In genomic region chrX:9339603-9340569, GRCh38 we compare ENCODE assay signal across 8 cellular contexts.
DNase-seq lines count a peak whose midpoint lies in the region; ATAC-seq and TF ChIP-seq lines count a peak whose summit lies in the region.

No MANE protein-coding gene starts in this region.

- intact Hi-C loops in right cardiac atrium (cut with DNase I) (loop anchor here in 3 of 4 donors (5.0 to 10.0 kb wide), 2 partner anchors 122 to 125 kb away; partner anchors contain the start of gene TBL1X (in 2 of the 3)), tibial artery (cut with DNase I; ENCODE audit: low total_unique reads) (no loop called here), posterior cingulate gyrus (cut with DNase I) (no loop called here)

- H3K4me3 ChIP-seq in right cardiac atrium (ENCODE audit: low read length) (no peak overlapping the region), tibial artery (no peak overlapping the region)

- CTCF ChIA-PET in activated CD8-positive, alpha-beta memory T cell treated with anti-CD3 and anti-CD28 coated beads, Interleukin-2, amount 10 ng/mL, durations not matched to agents 7 days and 5 days (lab: Charles Lee): interaction anchor here (1.0 to 1.7 kb wide), 3 partner anchors 12 to 39 kb away, joined by 3 to 6 read pairs (median 5); no protein-coding TSS in a partner anchor

- WGBS in right cardiac atrium: 41% methylated on average over 13 of the region's 13 CpGs

- no peak for ATAC-seq in activated CD8-positive, alpha-beta memory T cell treated with anti-CD3 and anti-CD28 coated beads, Interleukin-2, amount 10 ng/mL, durations not matched to agents 7 days and 5 days
- peak; percentile 46 to 68 for ATAC-seq in right cardiac atrium
- ATAC-seq in HG02870 (IDR thresholded peaks at IDR 0.05; ENCODE audit: unreplicated experiment): no peak

- peaks cover 9% of the 10 kb centered on the region for H3K4me1 ChIP-seq in right cardiac atrium (ENCODE audit: control insufficient read depth, insufficient read depth, low read length)
- peaks cover 5 to 32% (median 19%) of the 10 kb centered on the region in 4 donors for H3K4me1 ChIP-seq in tibial artery

- H3K9me3 ChIP-seq in right cardiac atrium (ENCODE audit: control insufficient read depth, low read length) (no peaks in the 10 kb centered on the region), tibial artery (no peaks in the 10 kb centered on the region)

- DNase-seq in activated CD8-positive, alpha-beta memory T cell treated with anti-CD3 and anti-CD28 coated beads, Interleukin-2, amount 10 ng/mL, durations not matched to agents 7 days and 5 days: no peak
- no peak for DNase-seq in activated CD8-positive, alpha-beta memory T cell treated with anti-CD3 and anti-CD28 coated beads for 24 hours
- DNase-seq in T-helper 2 cell: peak in 3 of 5 experiments; percentile 24 to 86 (median 35)
- peak; percentile 46 to 81 (median 77) for DNase-seq in right cardiac atrium
- DNase-seq in tibial artery: peak in 1 of 2 donors; percentile 68
- no peak for DNase-seq in HT-29 (ENCODE audit: low spot score)
- DNase-seq in posterior cingulate gyrus: no peak

- H3K4me3 Mint-ChIP-seq in activated CD8-positive, alpha-beta memory T cell treated with anti-CD3 and anti-CD28 coated beads, Interleukin-2, amount 10 ng/mL, durations not matched to agents 7 days and 5 days: peak overlapping the region; percentile 20

- H3K36me3 Mint-ChIP-seq in activated CD8-positive, alpha-beta memory T cell treated with anti-CD3 and anti-CD28 coated beads, Interleukin-2, amount 10 ng/mL, durations not matched to agents 7 days and 5 days: no peaks in the 10 kb centered on the region

- peaks cover 27% of the 10 kb centered on the region for H3K4me1 Mint-ChIP-seq in activated CD8-positive, alpha-beta memory T cell treated with anti-CD3 and anti-CD28 coated beads, Interleukin-2, amount 10 ng/mL, durations not matched to agents 7 days and 5 days

- no peak for TF ChIP-seq CTCF in tibial artery (IDR thresholded peaks at IDR 0.05)

- H3K9me3 Mint-ChIP-seq in activated CD8-positive, alpha-beta memory T cell treated with anti-CD3 and anti-CD28 coated beads, Interleukin-2, amount 10 ng/mL, durations not matched to agents 7 days and 5 days (ENCODE audit: low read depth): no peaks in the 10 kb centered on the region

- H3K27me3 Mint-ChIP-seq in activated CD8-positive, alpha-beta memory T cell treated with anti-CD3 and anti-CD28 coated beads, Interleukin-2, amount 10 ng/mL, durations not matched to agents 7 days and 5 days: no peaks in the 10 kb centered on the region

- H3K27ac Mint-ChIP-seq in activated CD8-positive, alpha-beta memory T cell treated with anti-CD3 and anti-CD28 coated beads, Interleukin-2, amount 10 ng/mL, durations not matched to agents 7 days and 5 days: peak overlapping the region; percentile 91

- no peaks in the 10 kb centered on the region for H3K27me3 ChIP-seq in right cardiac atrium (ENCODE audit: control insufficient read depth, insufficient read depth)
- no peaks in the 10 kb centered on the region for H3K27me3 ChIP-seq in tibial artery

- H3K27ac ChIP-seq in right cardiac atrium (ENCODE audit: low read length): peak overlapping the region; percentile 86
- peak overlapping the region; percentile 72 to 74 for H3K27ac ChIP-seq in tibial artery

- H3K36me3 ChIP-seq in tibial artery: no peaks in the 10 kb centered on the region

Comparison
In these comparisons a context has a peak if more than half of its experiments do, and no peak if none do; other contexts are left out.
1. ATAC-seq: peak in right cardiac atrium (2 of 2); none in activated CD8-positive, alpha-beta memory T cell treated with anti-CD3 and anti-CD28 coated beads, Interleukin-2, amount 10 ng/mL, durations not matched to agents 7 days and 5 days (single experiment) and HG02870 (single experiment).
2. DNase-seq: peak in T-helper 2 cell (3 of 5) and right cardiac atrium (3 of 3); none in activated CD8-positive, alpha-beta memory T cell treated with anti-CD3 and anti-CD28 coated beads, Interleukin-2, amount 10 ng/mL, durations not matched to agents 7 days and 5 days (single experiment), activated CD8-positive, alpha-beta memory T cell treated with anti-CD3 and anti-CD28 coated beads for 24 hours (single experiment), HT-29 (single experiment) and posterior cingulate gyrus (0 of 10).
3. intact Hi-C loops: an anchor here in right cardiac atrium (5.0 to 10.0 kb wide); none called in tibial artery and posterior cingulate gyrus.